9 cellular contexts compared by ENCODE assay signal in genomic region chr14:55438066-55438683, GRCh38. TPM values are rescaled to one million over a fixed set of nuclear protein-coding genes. Genes with fewer than 3 reads are reported as not detected.
DNase-seq lines count a peak whose midpoint lies in the region; ATAC-seq and TF ChIP-seq lines count a peak whose summit lies in the region.
"Had no signal": no experiment of that assay in that cellular context is flagged by ENCODE, and none has a peak within 500 bp of the region (broad histone marks: within the 10 kb centered on the region; RNA-seq: fewer than 3 reads in every experiment).

No MANE protein-coding gene starts in this region.

- H3K9me3 ChIP-seq in OCI-LY3 (ENCODE audit: insufficient read depth, low read length) (no peaks in the 10 kb centered on the region), osteoblast (ENCODE audit: low read depth, low read length) (no peaks in the 10 kb centered on the region)

- H3K27ac Mint-ChIP-seq in endothelial cell (ENCODE audit: unreplicated experiment): no peak overlapping the region

- H3K9me3 Mint-ChIP-seq in endothelial cell (ENCODE audit: unreplicated experiment): no peaks in the 10 kb centered on the region
- H3K9me3 Mint-ChIP-seq: naive thymus-derived CD4-positive, alpha-beta T cell had no signal

- ATAC-seq in HG03520 (IDR thresholded peaks at IDR 0.05; ENCODE audit: unreplicated experiment) (no peak), GM21723 (IDR thresholded peaks at IDR 0.05; ENCODE audit: unreplicated experiment) (no peak)
- ATAC-seq: naive thymus-derived CD4-positive, alpha-beta T cell had no signal

- H3K27me3 ChIP-seq in OCI-LY3 (ENCODE audit: low read depth, low read length) (peaks cover 23% of the 10 kb centered on the region), osteoblast (ENCODE audit: insufficient read depth, low read length) (peaks cover 26% of the 10 kb centered on the region)

- H3K27me3 Mint-ChIP-seq in endothelial cell (ENCODE audit: unreplicated experiment): no peaks in the 10 kb centered on the region

- peaks cover 5% of the 10 kb centered on the region for H3K4me1 Mint-ChIP-seq in endothelial cell (ENCODE audit: unreplicated experiment)

- peak; percentile 79 for TF ChIP-seq CTCF in OCI-LY3 (IDR thresholded peaks at IDR 0.05; ENCODE audit: low read depth, low read length)
- peak; percentile 53 for TF ChIP-seq CTCF in endothelial cell (IDR thresholded peaks at IDR 0.05; ENCODE audit: unreplicated experiment)
- TF ChIP-seq CTCF in osteoblast (IDR thresholded peaks at IDR 0.05; ENCODE audit: extremely low read depth, low read depth, low read length): peak; percentile 59

- H3K36me3 ChIP-seq in OCI-LY3 (replicated peaks; ENCODE audit: low read depth, low read length): no peaks in the 10 kb centered on the region
- no peaks in the 10 kb centered on the region for H3K36me3 ChIP-seq in osteoblast (ENCODE audit: insufficient read depth, low read length)

- TF ChIP-seq RAD21 in Ishikawa (IDR thresholded peaks at IDR 0.05; ENCODE audit: low read depth): peak; percentile 83

- H3K4me1 ChIP-seq in OCI-LY3 (ENCODE audit: low read length) (peaks cover 13% of the 10 kb centered on the region), osteoblast (ENCODE audit: insufficient read depth, low read length) (no peaks in the 10 kb centered on the region)

- DNase-seq in ELR (ENCODE audit: low read depth) (peak; percentile 79), endothelial cell (ENCODE audit: low spot score) (peak; percentile 17), osteoblast (ENCODE audit: insufficient read length, low spot score, missing footprints) (peak; percentile 85), OCI-M2 (lab: John Stamatoyannopoulos, UW; ENCODE audit: unreplicated experiment) (no peak)

- no peak overlapping the region for H3K4me3 Mint-ChIP-seq in endothelial cell (ENCODE audit: unreplicated experiment)
- H3K4me3 Mint-ChIP-seq: naive thymus-derived CD4-positive, alpha-beta T cell had no signal

- H3K4me3 ChIP-seq in OCI-LY3 (ENCODE audit: low read length) (no peak overlapping the region), osteoblast (ENCODE audit: insufficient read depth, low read length) (no peak overlapping the region)

- H3K79me2 ChIP-seq in OCI-LY3 (ENCODE audit: low read length) (no peaks in the 10 kb centered on the region), osteoblast (ENCODE audit: insufficient read depth, low read length) (no peaks in the 10 kb centered on the region)

- no peak overlapping the region for H3K9ac ChIP-seq in OCI-LY3 (ENCODE audit: low read length)

- TF ChIP-seq EP300 in Ishikawa (IDR thresholded peaks at IDR 0.05; ENCODE audit: borderline replicate concordance): no peak

- no peak overlapping the region for H2AFZ ChIP-seq in OCI-LY3 (ENCODE audit: low read depth, low read length)
- peak overlapping the region; percentile 26 for H2AFZ ChIP-seq in osteoblast (ENCODE audit: low read length)

- H4K20me1 ChIP-seq in OCI-LY3 (ENCODE audit: insufficient read depth, low read length): no peaks in the 10 kb centered on the region
- H4K20me1 ChIP-seq in osteoblast (ENCODE audit: insufficient read depth, low read length): no peaks in the 10 kb centered on the region

- H3K27ac ChIP-seq in OCI-LY3 (ENCODE audit: low read length): no peak overlapping the region
- no peak overlapping the region for H3K27ac ChIP-seq in osteoblast (ENCODE audit: low read depth, low read length)

- H3K4me2 ChIP-seq in OCI-LY3 (ENCODE audit: low read length) (peak overlapping the region; percentile 29), osteoblast (ENCODE audit: insufficient read depth, low read length) (no peak overlapping the region)

- no peaks in the 10 kb centered on the region for H3K36me3 Mint-ChIP-seq in endothelial cell (ENCODE audit: low read depth, unreplicated experiment)
- H3K36me3 Mint-ChIP-seq: naive thymus-derived CD4-positive, alpha-beta T cell had no signal

TF ChIP-seq in Ishikawa, 13 proteins besides CTCF, POLR2A, EP300 and RAD21:
- no peak for TF ChIP-seq YY1 (IDR thresholded peaks at IDR 0.05; ENCODE audit: low read depth)
- no peak for TF ChIP-seq FOXM1 (IDR thresholded peaks at IDR 0.05; ENCODE audit: borderline replicate concordance, low read depth)
- no peak for TF ChIP-seq CREB1 (IDR thresholded peaks at IDR 0.05; ENCODE audit: low read depth)
- no peak for TF ChIP-seq REST (IDR thresholded peaks at IDR 0.05; ENCODE audit: low read depth)
- no peak for TF ChIP-seq USF1 (IDR thresholded peaks at IDR 0.05)

RNA-seq across cellular contexts. Expression of gene TBPL2, which starts 2.2 kb away (rescaled TPM):
- total RNA-seq in endothelial cell (ENCODE audit: unreplicated experiment): not detected
- total RNA-seq in osteoblast: not detected in 2 replicates
- total RNA-seq: naive thymus-derived CD4-positive, alpha-beta T cell had no signal

RNA-seq across cellular contexts. Expression of gene ATG14, which starts 26.5 kb away (rescaled TPM):
- total RNA-seq in endothelial cell (ENCODE audit: unreplicated experiment): 14.0 TPM
- total RNA-seq in osteoblast: 21.7 and 24.5 TPM in 2 replicates
